Comparison of ENCODE assay signal across 1 cellular context in the genomic region with DNA sequence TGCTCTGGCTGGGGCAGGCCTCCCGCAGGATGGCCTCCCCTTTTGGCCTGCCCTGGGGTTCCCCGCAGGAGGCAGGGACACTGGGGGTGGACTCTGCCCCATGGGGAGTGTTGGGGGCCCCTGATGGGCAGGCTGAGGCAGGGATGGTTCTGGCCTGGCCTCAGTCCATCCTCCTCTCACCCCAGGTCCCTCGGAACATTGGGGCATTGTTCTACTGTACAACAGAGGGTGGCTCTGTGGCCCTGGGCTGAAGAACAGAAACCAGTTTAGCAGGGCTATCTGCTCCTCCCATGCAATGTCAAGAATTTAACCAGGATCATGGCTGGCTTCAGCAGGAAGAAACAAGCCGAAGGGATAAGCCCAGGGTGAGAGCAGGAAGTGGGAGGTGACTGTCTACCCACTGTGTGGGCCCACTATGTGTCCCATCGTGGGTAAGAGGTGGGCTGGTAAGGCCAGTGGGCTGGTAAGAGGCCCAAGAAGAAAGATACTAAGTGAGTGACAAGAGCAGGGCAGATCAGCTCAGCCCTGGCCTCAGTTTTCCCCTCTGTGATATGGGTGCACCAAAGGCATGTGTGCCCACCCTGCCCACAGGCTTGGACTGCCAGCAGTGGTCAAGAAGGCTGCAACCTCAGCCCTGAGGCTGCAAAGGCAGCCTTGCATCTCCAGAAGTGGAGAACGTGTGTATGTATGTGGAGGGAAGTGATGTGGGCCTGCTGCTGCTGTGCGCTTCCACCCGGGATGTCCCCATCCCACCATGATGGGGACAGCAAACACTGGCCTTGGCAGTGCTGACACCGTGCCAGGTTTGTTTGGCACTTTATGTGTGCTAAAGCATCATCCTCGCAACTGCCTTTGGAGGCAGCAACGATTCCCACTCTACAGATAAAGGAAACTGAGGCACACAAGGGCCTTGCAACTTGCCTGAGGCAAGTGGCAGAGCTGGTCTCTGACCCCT.
TF ChIP-seq lines count a peak whose summit lies in the region.

No MANE protein-coding gene starts in this region.

TF ChIP-seq in HepG2, 621 proteins besides CTCF, POLR2A, EP300 and RAD21 (continued from another document and continues in another):
- TF ChIP-seq, protein P1, sequence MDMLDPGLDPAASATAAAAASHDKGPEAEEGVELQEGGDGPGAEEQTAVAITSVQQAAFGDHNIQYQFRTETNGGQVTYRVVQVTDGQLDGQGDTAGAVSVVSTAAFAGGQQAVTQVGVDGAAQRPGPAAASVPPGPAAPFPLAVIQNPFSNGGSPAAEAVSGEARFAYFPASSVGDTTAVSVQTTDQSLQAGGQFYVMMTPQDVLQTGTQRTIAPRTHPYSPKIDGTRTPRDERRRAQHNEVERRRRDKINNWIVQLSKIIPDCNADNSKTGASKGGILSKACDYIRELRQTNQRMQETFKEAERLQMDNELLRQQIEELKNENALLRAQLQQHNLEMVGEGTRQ (IDR thresholded peaks at IDR 0.05; ENCODE audit: low read depth, low read length), result no peak
- TF ChIP-seq, protein P1 (CRISPR knock-in tag; IDR thresholded peaks at IDR 0.05; ENCODE audit: borderline replicate concordance), result no peak
- TF ChIP-seq GLI4 (CRISPR knock-in tag; IDR thresholded peaks at IDR 0.05; ENCODE audit: borderline replicate concordance) (no peak), ZNF772 (CRISPR knock-in tag; IDR thresholded peaks at IDR 0.05) (0 out of 2 replicates have a peak, but pooled peaks have one; percentile 26), NCOA1 (CRISPR knock-in tag; IDR thresholded peaks at IDR 0.05) (0 out of 2 replicates have a peak, but pooled peaks have one; percentile 51), ZNF432 (CRISPR knock-in tag; IDR thresholded peaks at IDR 0.05; ENCODE audit: borderline replicate concordance) (no peak), DR1 (CRISPR knock-in tag; IDR thresholded peaks at IDR 0.05) (no peak), KLF12 (CRISPR knock-in tag; IDR thresholded peaks at IDR 0.05; ENCODE audit: borderline replicate concordance) (no peak), AKAP8 (CRISPR knock-in tag; IDR thresholded peaks at IDR 0.05) (no peak), ZNF138 (CRISPR knock-in tag; IDR thresholded peaks at IDR 0.05; ENCODE audit: low read depth) (no peak), TARDBP (CRISPR knock-in tag; IDR thresholded peaks at IDR 0.05) (no peak), ZKSCAN1 (IDR thresholded peaks at IDR 0.05; ENCODE audit: low read length) (peak; percentile 94), MXD4 (CRISPR knock-in tag; IDR thresholded peaks at IDR 0.05) (no peak), HNRNPH1 (optimal IDR thresholded peaks at IDR 0.05; ENCODE audit: low read depth, low read length) (no peak), HNF4G (IDR thresholded peaks at IDR 0.05; ENCODE audit: borderline replicate concordance, low read depth, low read length) (peak; percentile 71), HNF4G (CRISPR knock-in tag; IDR thresholded peaks at IDR 0.05; ENCODE audit: borderline replicate concordance, low read depth) (no peak), NCOA2 (CRISPR knock-in tag; IDR thresholded peaks at IDR 0.05) (peak; percentile 60; the same call in 1 of the 2 replicates), NFKB2 (CRISPR knock-in tag; IDR thresholded peaks at IDR 0.05; ENCODE audit: borderline replicate concordance) (no peak), ZNF260 (CRISPR knock-in tag; IDR thresholded peaks at IDR 0.05; ENCODE audit: borderline replicate concordance, low read depth) (no peak), ZNF766 (CRISPR knock-in tag; IDR thresholded peaks at IDR 0.05; ENCODE audit: borderline replicate concordance) (no peak), ZNF570 (CRISPR knock-in tag; IDR thresholded peaks at IDR 0.05; ENCODE audit: borderline replicate concordance) (no peak), ZMAT3 (CRISPR knock-in tag; conservative IDR thresholded peaks at IDR 0.05) (no peak), WIZ (CRISPR knock-in tag; IDR thresholded peaks at IDR 0.05) (no peak), ZNF180 (CRISPR knock-in tag; IDR thresholded peaks at IDR 0.05; ENCODE audit: borderline replicate concordance, low read depth) (no peak), ZNF367 (CRISPR knock-in tag; IDR thresholded peaks at IDR 0.05; ENCODE audit: borderline replicate concordance) (no peak), SP140L (CRISPR knock-in tag; IDR thresholded peaks at IDR 0.05; ENCODE audit: borderline replicate concordance) (no peak), HDAC2 (CRISPR knock-in tag; IDR thresholded peaks at IDR 0.05) (peak; percentile 70; the same call in 1 of the 2 replicates), BHLHE40 (IDR thresholded peaks at IDR 0.05; ENCODE audit: low read length) (no peak), EEA1 (CRISPR knock-in tag; IDR thresholded peaks at IDR 0.05; ENCODE audit: borderline replicate concordance) (no peak), TEAD3 (CRISPR knock-in tag; optimal IDR thresholded peaks at IDR 0.05; ENCODE audit: borderline replicate concordance) (peak; percentile 91), NFKBIZ (CRISPR knock-in tag; IDR thresholded peaks at IDR 0.05) (no peak)
- TF ChIP-seq, protein P2, sequence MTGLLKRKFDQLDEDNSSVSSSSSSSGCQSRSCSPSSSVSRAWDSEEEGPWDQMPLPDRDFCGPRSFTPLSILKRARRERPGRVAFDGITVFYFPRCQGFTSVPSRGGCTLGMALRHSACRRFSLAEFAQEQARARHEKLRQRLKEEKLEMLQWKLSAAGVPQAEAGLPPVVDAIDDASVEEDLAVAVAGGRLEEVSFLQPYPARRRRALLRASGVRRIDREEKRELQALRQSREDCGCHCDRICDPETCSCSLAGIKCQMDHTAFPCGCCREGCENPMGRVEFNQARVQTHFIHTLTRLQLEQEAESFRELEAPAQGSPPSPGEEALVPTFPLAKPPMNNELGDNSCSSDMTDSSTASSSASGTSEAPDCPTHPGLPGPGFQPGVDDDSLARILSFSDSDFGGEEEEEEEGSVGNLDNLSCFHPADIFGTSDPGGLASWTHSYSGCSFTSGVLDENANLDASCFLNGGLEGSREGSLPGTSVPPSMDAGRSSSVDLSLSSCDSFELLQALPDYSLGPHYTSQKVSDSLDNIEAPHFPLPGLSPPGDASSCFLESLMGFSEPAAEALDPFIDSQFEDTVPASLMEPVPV (CRISPR knock-in tag; IDR thresholded peaks at IDR 0.05), result no peak
- TF ChIP-seq, protein P3, sequence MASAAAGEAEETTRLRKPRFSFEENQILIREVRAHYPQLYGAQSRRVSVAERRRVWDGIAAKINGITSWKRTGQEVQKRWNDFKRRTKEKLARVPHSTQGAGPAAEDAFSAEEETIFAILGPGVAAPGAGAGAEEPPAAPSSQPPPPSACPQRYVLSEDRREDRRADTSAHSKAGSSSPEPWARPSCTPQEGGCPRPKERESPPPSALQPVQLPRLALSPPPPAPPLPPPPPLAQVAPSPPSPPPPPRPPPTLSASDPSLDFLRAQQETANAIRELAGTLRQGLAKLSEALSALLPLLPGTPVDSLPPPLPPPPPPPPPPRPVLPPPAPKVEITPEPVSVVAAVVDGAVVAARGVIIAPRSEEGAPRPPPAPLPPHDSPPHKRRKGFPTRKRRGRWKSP (CRISPR knock-in tag; IDR thresholded peaks at IDR 0.05), result no peak
- TF ChIP-seq, protein P4, sequence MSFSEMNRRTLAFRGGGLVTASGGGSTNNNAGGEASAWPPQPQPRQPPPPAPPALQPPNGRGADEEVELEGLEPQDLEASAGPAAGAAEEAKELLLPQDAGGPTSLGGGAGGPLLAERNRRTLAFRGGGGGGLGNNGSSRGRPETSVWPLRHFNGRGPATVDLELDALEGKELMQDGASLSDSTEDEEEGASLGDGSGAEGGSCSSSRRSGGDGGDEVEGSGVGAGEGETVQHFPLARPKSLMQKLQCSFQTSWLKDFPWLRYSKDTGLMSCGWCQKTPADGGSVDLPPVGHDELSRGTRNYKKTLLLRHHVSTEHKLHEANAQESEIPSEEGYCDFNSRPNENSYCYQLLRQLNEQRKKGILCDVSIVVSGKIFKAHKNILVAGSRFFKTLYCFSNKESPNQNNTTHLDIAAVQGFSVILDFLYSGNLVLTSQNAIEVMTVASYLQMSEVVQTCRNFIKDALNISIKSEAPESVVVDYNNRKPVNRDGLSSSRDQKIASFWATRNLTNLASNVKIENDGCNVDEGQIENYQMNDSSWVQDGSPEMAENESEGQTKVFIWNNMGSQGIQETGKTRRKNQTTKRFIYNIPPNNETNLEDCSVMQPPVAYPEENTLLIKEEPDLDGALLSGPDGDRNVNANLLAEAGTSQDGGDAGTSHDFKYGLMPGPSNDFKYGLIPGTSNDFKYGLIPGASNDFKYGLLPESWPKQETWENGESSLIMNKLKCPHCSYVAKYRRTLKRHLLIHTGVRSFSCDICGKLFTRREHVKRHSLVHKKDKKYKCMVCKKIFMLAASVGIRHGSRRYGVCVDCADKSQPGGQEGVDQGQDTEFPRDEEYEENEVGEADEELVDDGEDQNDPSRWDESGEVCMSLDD (CRISPR knock-in tag; IDR thresholded peaks at IDR 0.05; ENCODE audit: borderline replicate concordance), result peak; percentile 97; the same call in 1 of the 2 replicates
- TF ChIP-seq, protein P5, sequence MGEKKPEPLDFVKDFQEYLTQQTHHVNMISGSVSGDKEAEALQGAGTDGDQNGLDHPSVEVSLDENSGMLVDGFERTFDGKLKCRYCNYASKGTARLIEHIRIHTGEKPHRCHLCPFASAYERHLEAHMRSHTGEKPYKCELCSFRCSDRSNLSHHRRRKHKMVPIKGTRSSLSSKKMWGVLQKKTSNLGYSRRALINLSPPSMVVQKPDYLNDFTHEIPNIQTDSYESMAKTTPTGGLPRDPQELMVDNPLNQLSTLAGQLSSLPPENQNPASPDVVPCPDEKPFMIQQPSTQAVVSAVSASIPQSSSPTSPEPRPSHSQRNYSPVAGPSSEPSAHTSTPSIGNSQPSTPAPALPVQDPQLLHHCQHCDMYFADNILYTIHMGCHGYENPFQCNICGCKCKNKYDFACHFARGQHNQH (CRISPR knock-in tag; IDR thresholded peaks at IDR 0.05), result no peak
- TF ChIP-seq, protein P6, sequence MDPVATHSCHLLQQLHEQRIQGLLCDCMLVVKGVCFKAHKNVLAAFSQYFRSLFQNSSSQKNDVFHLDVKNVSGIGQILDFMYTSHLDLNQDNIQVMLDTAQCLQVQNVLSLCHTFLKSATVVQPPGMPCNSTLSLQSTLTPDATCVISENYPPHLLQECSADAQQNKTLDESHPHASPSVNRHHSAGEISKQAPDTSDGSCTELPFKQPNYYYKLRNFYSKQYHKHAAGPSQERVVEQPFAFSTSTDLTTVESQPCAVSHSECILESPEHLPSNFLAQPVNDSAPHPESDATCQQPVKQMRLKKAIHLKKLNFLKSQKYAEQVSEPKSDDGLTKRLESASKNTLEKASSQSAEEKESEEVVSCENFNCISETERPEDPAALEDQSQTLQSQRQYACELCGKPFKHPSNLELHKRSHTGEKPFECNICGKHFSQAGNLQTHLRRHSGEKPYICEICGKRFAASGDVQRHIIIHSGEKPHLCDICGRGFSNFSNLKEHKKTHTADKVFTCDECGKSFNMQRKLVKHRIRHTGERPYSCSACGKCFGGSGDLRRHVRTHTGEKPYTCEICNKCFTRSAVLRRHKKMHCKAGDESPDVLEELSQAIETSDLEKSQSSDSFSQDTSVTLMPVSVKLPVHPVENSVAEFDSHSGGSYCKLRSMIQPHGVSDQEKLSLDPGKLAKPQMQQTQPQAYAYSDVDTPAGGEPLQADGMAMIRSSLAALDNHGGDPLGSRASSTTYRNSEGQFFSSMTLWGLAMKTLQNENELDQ (CRISPR knock-in tag; IDR thresholded peaks at IDR 0.05; ENCODE audit: borderline replicate concordance), result no peak
- TF ChIP-seq, protein P7, sequence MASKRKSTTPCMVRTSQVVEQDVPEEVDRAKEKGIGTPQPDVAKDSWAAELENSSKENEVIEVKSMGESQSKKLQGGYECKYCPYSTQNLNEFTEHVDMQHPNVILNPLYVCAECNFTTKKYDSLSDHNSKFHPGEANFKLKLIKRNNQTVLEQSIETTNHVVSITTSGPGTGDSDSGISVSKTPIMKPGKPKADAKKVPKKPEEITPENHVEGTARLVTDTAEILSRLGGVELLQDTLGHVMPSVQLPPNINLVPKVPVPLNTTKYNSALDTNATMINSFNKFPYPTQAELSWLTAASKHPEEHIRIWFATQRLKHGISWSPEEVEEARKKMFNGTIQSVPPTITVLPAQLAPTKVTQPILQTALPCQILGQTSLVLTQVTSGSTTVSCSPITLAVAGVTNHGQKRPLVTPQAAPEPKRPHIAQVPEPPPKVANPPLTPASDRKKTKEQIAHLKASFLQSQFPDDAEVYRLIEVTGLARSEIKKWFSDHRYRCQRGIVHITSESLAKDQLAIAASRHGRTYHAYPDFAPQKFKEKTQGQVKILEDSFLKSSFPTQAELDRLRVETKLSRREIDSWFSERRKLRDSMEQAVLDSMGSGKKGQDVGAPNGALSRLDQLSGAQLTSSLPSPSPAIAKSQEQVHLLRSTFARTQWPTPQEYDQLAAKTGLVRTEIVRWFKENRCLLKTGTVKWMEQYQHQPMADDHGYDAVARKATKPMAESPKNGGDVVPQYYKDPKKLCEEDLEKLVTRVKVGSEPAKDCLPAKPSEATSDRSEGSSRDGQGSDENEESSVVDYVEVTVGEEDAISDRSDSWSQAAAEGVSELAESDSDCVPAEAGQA (IDR thresholded peaks at IDR 0.05; ENCODE audit: low read depth), result no peak
- TF ChIP-seq, protein P7 (CRISPR knock-in tag; IDR thresholded peaks at IDR 0.05; ENCODE audit: borderline replicate concordance), result no peak
